ENCODE assay signal across 1 cellular context in the genomic region with DNA sequence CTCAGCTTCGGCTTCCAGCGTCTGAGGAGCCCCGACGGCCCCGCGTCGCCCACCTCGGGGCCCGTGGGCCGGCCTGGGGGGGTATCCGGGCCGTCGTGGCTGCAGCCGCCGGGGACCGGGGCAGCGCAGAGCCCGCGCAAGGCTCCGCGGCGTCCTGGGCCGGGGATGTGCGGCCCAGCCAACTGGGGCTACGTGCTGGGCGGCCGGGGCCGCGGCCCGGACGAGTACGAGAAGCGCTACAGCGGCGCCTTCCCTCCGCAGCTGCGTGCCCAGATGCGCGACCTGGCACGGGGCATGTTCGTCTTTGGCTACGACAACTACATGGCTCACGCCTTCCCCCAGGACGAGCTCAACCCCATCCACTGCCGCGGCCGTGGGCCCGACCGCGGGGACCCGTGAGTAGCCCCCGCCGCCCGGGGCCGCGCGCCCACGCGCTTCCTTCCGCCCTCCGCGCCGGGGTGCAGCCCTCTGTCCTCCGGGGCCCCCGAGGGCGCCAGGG.
TF ChIP-seq lines count a peak whose summit lies in the region.

No MANE protein-coding gene starts in this region.

TF ChIP-seq in K562, 482 proteins besides CTCF, POLR2A, EP300 and RAD21 (continued from another document and continues in another):
- TF ChIP-seq, protein P1, sequence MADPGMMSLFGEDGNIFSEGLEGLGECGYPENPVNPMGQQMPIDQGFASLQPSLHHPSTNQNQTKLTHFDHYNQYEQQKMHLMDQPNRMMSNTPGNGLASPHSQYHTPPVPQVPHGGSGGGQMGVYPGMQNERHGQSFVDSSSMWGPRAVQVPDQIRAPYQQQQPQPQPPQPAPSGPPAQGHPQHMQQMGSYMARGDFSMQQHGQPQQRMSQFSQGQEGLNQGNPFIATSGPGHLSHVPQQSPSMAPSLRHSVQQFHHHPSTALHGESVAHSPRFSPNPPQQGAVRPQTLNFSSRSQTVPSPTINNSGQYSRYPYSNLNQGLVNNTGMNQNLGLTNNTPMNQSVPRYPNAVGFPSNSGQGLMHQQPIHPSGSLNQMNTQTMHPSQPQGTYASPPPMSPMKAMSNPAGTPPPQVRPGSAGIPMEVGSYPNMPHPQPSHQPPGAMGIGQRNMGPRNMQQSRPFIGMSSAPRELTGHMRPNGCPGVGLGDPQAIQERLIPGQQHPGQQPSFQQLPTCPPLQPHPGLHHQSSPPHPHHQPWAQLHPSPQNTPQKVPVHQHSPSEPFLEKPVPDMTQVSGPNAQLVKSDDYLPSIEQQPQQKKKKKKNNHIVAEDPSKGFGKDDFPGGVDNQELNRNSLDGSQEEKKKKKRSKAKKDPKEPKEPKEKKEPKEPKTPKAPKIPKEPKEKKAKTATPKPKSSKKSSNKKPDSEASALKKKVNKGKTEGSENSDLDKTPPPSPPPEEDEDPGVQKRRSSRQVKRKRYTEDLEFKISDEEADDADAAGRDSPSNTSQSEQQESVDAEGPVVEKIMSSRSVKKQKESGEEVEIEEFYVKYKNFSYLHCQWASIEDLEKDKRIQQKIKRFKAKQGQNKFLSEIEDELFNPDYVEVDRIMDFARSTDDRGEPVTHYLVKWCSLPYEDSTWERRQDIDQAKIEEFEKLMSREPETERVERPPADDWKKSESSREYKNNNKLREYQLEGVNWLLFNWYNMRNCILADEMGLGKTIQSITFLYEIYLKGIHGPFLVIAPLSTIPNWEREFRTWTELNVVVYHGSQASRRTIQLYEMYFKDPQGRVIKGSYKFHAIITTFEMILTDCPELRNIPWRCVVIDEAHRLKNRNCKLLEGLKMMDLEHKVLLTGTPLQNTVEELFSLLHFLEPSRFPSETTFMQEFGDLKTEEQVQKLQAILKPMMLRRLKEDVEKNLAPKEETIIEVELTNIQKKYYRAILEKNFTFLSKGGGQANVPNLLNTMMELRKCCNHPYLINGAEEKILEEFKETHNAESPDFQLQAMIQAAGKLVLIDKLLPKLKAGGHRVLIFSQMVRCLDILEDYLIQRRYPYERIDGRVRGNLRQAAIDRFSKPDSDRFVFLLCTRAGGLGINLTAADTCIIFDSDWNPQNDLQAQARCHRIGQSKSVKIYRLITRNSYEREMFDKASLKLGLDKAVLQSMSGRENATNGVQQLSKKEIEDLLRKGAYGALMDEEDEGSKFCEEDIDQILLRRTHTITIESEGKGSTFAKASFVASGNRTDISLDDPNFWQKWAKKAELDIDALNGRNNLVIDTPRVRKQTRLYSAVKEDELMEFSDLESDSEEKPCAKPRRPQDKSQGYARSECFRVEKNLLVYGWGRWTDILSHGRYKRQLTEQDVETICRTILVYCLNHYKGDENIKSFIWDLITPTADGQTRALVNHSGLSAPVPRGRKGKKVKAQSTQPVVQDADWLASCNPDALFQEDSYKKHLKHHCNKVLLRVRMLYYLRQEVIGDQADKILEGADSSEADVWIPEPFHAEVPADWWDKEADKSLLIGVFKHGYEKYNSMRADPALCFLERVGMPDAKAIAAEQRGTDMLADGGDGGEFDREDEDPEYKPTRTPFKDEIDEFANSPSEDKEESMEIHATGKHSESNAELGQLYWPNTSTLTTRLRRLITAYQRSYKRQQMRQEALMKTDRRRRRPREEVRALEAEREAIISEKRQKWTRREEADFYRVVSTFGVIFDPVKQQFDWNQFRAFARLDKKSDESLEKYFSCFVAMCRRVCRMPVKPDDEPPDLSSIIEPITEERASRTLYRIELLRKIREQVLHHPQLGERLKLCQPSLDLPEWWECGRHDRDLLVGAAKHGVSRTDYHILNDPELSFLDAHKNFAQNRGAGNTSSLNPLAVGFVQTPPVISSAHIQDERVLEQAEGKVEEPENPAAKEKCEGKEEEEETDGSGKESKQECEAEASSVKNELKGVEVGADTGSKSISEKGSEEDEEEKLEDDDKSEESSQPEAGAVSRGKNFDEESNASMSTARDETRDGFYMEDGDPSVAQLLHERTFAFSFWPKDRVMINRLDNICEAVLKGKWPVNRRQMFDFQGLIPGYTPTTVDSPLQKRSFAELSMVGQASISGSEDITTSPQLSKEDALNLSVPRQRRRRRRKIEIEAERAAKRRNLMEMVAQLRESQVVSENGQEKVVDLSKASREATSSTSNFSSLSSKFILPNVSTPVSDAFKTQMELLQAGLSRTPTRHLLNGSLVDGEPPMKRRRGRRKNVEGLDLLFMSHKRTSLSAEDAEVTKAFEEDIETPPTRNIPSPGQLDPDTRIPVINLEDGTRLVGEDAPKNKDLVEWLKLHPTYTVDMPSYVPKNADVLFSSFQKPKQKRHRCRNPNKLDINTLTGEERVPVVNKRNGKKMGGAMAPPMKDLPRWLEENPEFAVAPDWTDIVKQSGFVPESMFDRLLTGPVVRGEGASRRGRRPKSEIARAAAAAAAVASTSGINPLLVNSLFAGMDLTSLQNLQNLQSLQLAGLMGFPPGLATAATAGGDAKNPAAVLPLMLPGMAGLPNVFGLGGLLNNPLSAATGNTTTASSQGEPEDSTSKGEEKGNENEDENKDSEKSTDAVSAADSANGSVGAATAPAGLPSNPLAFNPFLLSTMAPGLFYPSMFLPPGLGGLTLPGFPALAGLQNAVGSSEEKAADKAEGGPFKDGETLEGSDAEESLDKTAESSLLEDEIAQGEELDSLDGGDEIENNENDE (IDR thresholded peaks at IDR 0.05; ENCODE audit: low read depth, low read length) = no peak
- TF ChIP-seq PYGO2 (tag; IDR thresholded peaks at IDR 0.05) (no peak), ZNF347 (CRISPR knock-in tag; IDR thresholded peaks at IDR 0.05; ENCODE audit: low read depth) (no peak), HMG20A (CRISPR knock-in tag; conservative IDR thresholded peaks at IDR 0.05) (no peak), POLR2AphosphoS2 (IDR thresholded peaks at IDR 0.05; ENCODE audit: low read length) (no peak), RBM15 (IDR thresholded peaks at IDR 0.05; ENCODE audit: insufficient read depth, low read length) (no peak), SNIP1 (IDR thresholded peaks at IDR 0.05; ENCODE audit: low read depth) (no peak), DPF2 (IDR thresholded peaks at IDR 0.05) (no peak), RNF2 (IDR thresholded peaks at IDR 0.05) (no peak), POLR2G (IDR thresholded peaks at IDR 0.05; ENCODE audit: low read depth, low read length) (peak; percentile 75), NCOR1 (IDR thresholded peaks at IDR 0.05) (no peak), SLC30A9 (CRISPR knock-in tag; IDR thresholded peaks at IDR 0.05) (no peak), ZNF75A (CRISPR knock-in tag; IDR thresholded peaks at IDR 0.05) (no peak), HDGF (IDR thresholded peaks at IDR 0.05) (no peak), NCOA6 (IDR thresholded peaks at IDR 0.05) (0 out of 2 replicates have a peak, but pooled peaks have one; percentile 18), PHTF2 (CRISPR knock-in tag; IDR thresholded peaks at IDR 0.05) (no peak), NUFIP1 (IDR thresholded peaks at IDR 0.05; ENCODE audit: partially characterized antibody) (no peak), EHMT2 (IDR thresholded peaks at IDR 0.05) (no peak), NONO (IDR thresholded peaks at IDR 0.05; ENCODE audit: low read depth in 2 of 2, low read length in 1 of 2) (peak; percentile 58 to 65; a peak in 2 of 4 replicates), TCF3 (CRISPR knock-in tag; IDR thresholded peaks at IDR 0.05) (no peak), C11orf30 (IDR thresholded peaks at IDR 0.05; ENCODE audit: low read depth) (no peak), CBX5 (IDR thresholded peaks at IDR 0.05; ENCODE audit: borderline replicate concordance, low read depth) (no peak), GABPA (tag; conservative IDR thresholded peaks at IDR 0.05; ENCODE audit: low read depth) (peak; percentile 85), ARID2 (IDR thresholded peaks at IDR 0.05) (no peak), FOXM1 (IDR thresholded peaks at IDR 0.05; ENCODE audit: low read depth) (no peak), FOXM1 (CRISPR knock-in tag; IDR thresholded peaks at IDR 0.05; ENCODE audit: low read depth) (0 out of 2 replicates have a peak, but pooled peaks have one; percentile 47), RFX1 (IDR thresholded peaks at IDR 0.05) (no peak), ZNF121 (CRISPR knock-in tag; conservative IDR thresholded peaks at IDR 0.05) (0 out of 2 replicates have a peak, but pooled peaks have one; percentile 9), CCAR2 (IDR thresholded peaks at IDR 0.05; ENCODE audit: low read depth, low read length) (no peak), EZH2 (IDR thresholded peaks at IDR 0.05; ENCODE audit: borderline replicate concordance, low read depth, low read length) (no peak), MED1 (CRISPR knock-in tag; IDR thresholded peaks at IDR 0.05; ENCODE audit: borderline replicate concordance) (no peak), TRIM24 (IDR thresholded peaks at IDR 0.05) (no peak), ZNF76 (CRISPR knock-in tag; IDR thresholded peaks at IDR 0.05; ENCODE audit: borderline replicate concordance) (no peak), ZNF175 (CRISPR knock-in tag; IDR thresholded peaks at IDR 0.05; ENCODE audit: low read depth) (no peak), NFE2 (IDR thresholded peaks at IDR 0.05; ENCODE audit: low read depth) (no peak), SREBF1 (IDR thresholded peaks at IDR 0.05; ENCODE audit: borderline replicate concordance, low read depth, low read length) (no peak), SFPQ (IDR thresholded peaks at IDR 0.05; ENCODE audit: low read depth, low read length) (no peak), SIX5 (IDR thresholded peaks at IDR 0.05; ENCODE audit: borderline replicate concordance in 1 of 2, insufficient read depth in 1 of 2, low read depth in 1 of 2, low read length in 2 of 2) (no peak), HNRNPLL (IDR thresholded peaks at IDR 0.05; ENCODE audit: low read depth, low read length, poor library complexity, severe bottlenecking) (peak; percentile 23)
- TF ChIP-seq, protein P2, sequence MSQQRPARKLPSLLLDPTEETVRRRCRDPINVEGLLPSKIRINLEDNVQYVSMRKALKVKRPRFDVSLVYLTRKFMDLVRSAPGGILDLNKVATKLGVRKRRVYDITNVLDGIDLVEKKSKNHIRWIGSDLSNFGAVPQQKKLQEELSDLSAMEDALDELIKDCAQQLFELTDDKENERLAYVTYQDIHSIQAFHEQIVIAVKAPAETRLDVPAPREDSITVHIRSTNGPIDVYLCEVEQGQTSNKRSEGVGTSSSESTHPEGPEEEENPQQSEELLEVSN (IDR thresholded peaks at IDR 0.05; ENCODE audit: borderline replicate concordance in 1 of 2, extremely low read depth in 1 of 2, insufficient read depth in 1 of 2, insufficient read length in 1 of 2, low read depth in 1 of 2, low read length in 1 of 2, poor library complexity in 1 of 2, severe bottlenecking in 1 of 2) = peak in 1 of 2 experiments; percentile 48
- TF ChIP-seq, protein P3, sequence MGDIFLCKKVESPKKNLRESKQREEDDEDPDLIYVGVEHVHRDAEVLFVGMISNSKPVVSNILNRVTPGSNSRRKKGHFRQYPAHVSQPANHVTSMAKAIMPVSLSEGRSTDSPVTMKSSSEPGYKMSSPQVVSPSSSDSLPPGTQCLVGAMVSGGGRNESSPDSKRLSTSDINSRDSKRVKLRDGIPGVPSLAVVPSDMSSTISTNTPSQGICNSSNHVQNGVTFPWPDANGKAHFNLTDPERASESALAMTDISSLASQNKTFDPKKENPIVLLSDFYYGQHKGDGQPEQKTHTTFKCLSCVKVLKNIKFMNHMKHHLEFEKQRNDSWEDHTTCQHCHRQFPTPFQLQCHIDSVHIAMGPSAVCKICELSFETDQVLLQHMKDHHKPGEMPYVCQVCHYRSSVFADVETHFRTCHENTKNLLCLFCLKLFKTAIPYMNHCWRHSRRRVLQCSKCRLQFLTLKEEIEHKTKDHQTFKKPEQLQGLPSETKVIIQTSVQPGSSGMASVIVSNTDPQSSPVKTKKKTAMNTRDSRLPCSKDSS (IDR thresholded peaks at IDR 0.05; ENCODE audit: low read depth, partially characterized antibody) = no peak
- TF ChIP-seq, protein P4, sequence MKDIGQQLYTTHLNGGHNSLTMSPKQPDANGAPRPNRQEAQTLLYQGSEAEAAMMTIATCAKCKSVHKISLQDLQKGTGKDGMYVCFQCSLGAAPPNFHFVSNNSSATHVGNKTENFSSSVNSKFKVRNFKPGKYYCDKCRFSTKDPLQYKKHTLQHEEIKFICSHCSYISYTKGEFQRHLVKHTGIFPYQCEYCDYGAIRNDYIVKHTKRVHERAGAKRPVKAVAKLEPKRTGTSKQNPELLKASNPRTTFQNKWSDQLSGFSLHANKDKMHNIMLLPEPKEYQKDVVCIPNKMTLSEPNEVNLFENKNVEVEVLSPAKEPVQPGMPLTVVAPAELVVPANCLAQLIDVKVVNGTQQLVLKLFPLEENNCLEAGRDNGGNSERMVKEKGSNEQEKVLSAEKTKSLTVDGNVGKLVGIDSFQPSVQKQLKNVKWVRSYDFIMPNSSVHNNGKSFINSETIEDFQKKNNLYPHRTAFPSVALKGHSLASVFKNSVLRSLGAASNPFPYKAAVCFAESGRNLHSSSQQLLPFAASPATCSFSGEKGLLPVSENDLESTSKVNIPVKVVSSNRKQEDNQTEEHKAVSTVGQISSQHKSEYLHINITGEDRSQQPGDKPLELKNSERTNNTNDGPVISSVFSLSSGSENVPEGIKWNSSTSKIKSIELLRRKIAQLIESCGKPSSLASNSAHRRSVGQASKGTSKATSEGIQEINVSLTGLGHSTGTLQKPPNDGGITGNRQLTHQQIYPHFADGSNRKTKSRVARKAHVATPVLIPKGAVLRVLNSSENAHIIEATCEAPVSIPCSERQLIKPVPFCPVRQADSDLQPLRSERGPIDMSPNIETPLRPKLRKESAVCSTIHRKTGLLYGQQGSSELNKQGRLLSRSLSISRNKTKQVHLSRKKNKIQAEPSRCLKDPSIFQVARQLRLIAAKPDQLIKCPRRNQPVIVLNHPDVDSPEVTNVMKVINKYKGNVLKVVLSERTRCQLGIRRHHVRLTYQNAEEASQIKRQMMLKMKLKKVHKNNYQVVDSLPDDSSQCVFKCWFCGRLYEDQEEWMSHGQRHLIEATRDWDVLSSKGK (CRISPR knock-in tag; IDR thresholded peaks at IDR 0.05) = no peak
